ENCODE assay signal across 1 cellular context in genomic region chr9:98901843-98902242, GRCh38. TPM values are rescaled to one million over a fixed set of nuclear protein-coding genes. Genes with fewer than 3 reads are reported as not detected.
"Had no signal": no experiment of that assay in that cellular context is flagged by ENCODE, and none has a peak within 500 bp of the region (broad histone marks: within the 10 kb centered on the region; RNA-seq: fewer than 3 reads in every experiment).

No MANE protein-coding gene starts in this region.

RNA-seq across cellular contexts. Expression of gene COL15A1, which starts 41.9 kb away (rescaled TPM):
- total RNA-seq: G401 had no signal
